In the genomic region with DNA sequence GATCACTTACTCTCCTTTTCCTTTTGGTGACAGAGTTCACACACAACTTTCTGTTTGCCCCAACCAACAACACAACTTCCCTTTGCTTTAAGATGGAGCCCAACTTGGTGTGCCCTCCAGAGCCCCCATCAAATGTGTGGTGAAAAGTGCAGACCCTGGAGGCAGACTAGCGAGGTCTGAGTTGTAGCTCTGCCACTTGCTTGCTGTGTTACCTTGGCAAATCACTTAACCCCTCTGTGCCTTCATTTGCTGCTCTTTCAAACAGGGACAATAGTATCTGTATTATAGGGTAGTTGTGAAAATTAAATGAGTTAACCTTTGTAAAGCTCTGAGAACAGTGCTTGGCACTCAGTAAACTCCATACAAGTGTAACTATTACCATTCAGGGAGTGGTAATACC, we compare ENCODE assay signal across 1 cellular context.
TF ChIP-seq lines count a peak whose summit lies in the region.

No MANE protein-coding gene starts in this region.

TF ChIP-seq in HepG2, 621 proteins besides CTCF, POLR2A, EP300 and RAD21:
- TF ChIP-seq ZNF768 (CRISPR knock-in tag; IDR thresholded peaks at IDR 0.05) (peak; percentile 81), ZMYM3 (CRISPR knock-in tag; IDR thresholded peaks at IDR 0.05) (peak; percentile 80), ZNF143 (CRISPR knock-in tag; IDR thresholded peaks at IDR 0.05) (no peak), ZNF646 (CRISPR knock-in tag; IDR thresholded peaks at IDR 0.05) (0 out of 2 replicates have a peak, but pooled peaks have one; percentile 38), ZNF790 (CRISPR knock-in tag; IDR thresholded peaks at IDR 0.05; ENCODE audit: borderline replicate concordance) (0 out of 2 replicates have a peak, but pooled peaks have one; percentile 59)
TF ChIP-seq in HepG2: peak in this region for 4.
